In genomic region chr11:36288442-36289225, GRCh38 we compare ENCODE assay signal across 8 cellular contexts. TPM values are rescaled to one million over a fixed set of nuclear protein-coding genes. Genes with fewer than 3 reads are reported as not detected.
DNase-seq lines count a peak whose midpoint lies in the region; ATAC-seq and TF ChIP-seq lines count a peak whose summit lies in the region.

No MANE protein-coding gene starts in this region.

- peaks cover 37 to 38% of the 10 kb centered on the region in 2 donors for H3K4me1 Mint-ChIP-seq in natural killer cell

- no peak for TF ChIP-seq CTCF in GM12875 (IDR thresholded peaks at IDR 0.05; ENCODE audit: borderline replicate concordance, insufficient read depth, low read depth, low read length)
- no peak for TF ChIP-seq CTCF in dorsolateral prefrontal cortex (IDR thresholded peaks at IDR 0.05 in 54 of 56, conservative IDR thresholded peaks at IDR 0.05 in 2 of 56; ENCODE audit: low read depth in 1 of 56, partially characterized antibody in 56 of 56)
- no peak for TF ChIP-seq CTCF in natural killer cell (IDR thresholded peaks at IDR 0.05)

- H3K4me3 ChIP-seq in GM12875 (ENCODE audit: low read depth, low read length): peak overlapping the region; percentile 63
- H3K4me3 ChIP-seq in dorsolateral prefrontal cortex: peak overlapping the region; percentile 63 to 98 (median 81)

- DNase-seq in NOMO-1 treated with DMSO at 0.1 percent for 48 hours (lab: John Stamatoyannopoulos, UW; ENCODE audit: unreplicated experiment) (peak; percentile 65), dorsolateral prefrontal cortex (no peak), natural killer cell (no peak), COLO668 (lab: John Stamatoyannopoulos, UW; ENCODE audit: unreplicated experiment) (no peak), NAMALWA (ENCODE audit: low spot score) (no peak), NCI-H128 (lab: John Stamatoyannopoulos, UW; ENCODE audit: unreplicated experiment) (no peak)

- H3K27ac ChIP-seq in dorsolateral prefrontal cortex: peak overlapping the region in 53 of 59 donors; percentile 7 to 94 (median 88)

- ATAC-seq in natural killer cell (no peak), GM18520 (IDR thresholded peaks at IDR 0.05; ENCODE audit: unreplicated experiment) (no peak)

- no peaks in the 10 kb centered on the region for H3K27me3 Mint-ChIP-seq in natural killer cell (ENCODE audit: low read depth in 2 of 2)

- intact Hi-C loops in dorsolateral prefrontal cortex (cut with DNase I) (no loop called here), natural killer cell (cut with micrococcal nuclease) (loop anchor here (5.0 kb wide), 1 partner anchor 626 kb away; the partner anchor contains the start of gene TRIM44)

- peak overlapping the region; percentile 97 for H3K4me3 Mint-ChIP-seq in natural killer cell

- no peaks in the 10 kb centered on the region for H3K36me3 Mint-ChIP-seq in natural killer cell

- no peaks in the 10 kb centered on the region for H3K9me3 Mint-ChIP-seq in natural killer cell

- H3K27ac Mint-ChIP-seq in natural killer cell: peak overlapping the region; percentile 86 to 94

- H3K27me3 ChIP-seq in dorsolateral prefrontal cortex: no peaks in the 10 kb centered on the region

RNA-seq across cellular contexts. Expression of gene COMMD9, which starts 0.6 kb away (rescaled TPM):
- total RNA-seq in dorsolateral prefrontal cortex (100 to 1,000 TPM in 5 of 120 experiments, 10 to 100 TPM in 115; 43.1 to 107 (median 76.9) TPM), natural killer cell (10 to 100 TPM; 64.6 to 79.1 (median 74.0) TPM)

RNA-seq across cellular contexts. Expression of gene PRR5L, which starts 7.5 kb away (rescaled TPM):
- total RNA-seq in dorsolateral prefrontal cortex (10 to 100 TPM in 104 of 120 experiments, 1 to 10 TPM in 16; 4.3 to 59.2 (median 18.4) TPM), natural killer cell (100 to 1,000 TPM; 128 to 367 (median 303) TPM)
